ENCODE assay signal across 8 cellular contexts in genomic region chr3:196739671-196740475, GRCh38. TPM values are rescaled to one million over a fixed set of nuclear protein-coding genes. Genes with fewer than 3 reads are reported as not detected.
DNase-seq lines count a peak whose midpoint lies in the region; ATAC-seq and TF ChIP-seq lines count a peak whose summit lies in the region.

TSS of gene PAK2 (plus strand) at chr3:196739857. CDS start at chr3:196782647, 42,790 bp downstream.

- POLR2A ChIA-PET in activated naive CD8-positive, alpha-beta T cell treated with anti-CD3 and anti-CD28 coated beads, Interleukin-2, amount 10 ng/mL, durations not matched to agents 7 days and 5 days (lab: Charles Lee) = interaction anchor here (0.6 to 3.1 kb wide), 15 partner anchors 9 to 467 kb away, joined by 3 to 28 read pairs (median 4); partner anchors contain the start of genes CEP19, FBXO45, MELTF and PIGX

- H3K9me3 ChIP-seq in osteoblast (ENCODE audit: low read depth, low read length) = no peaks in the 10 kb centered on the region

- peak within 1 kb of the TSS; percentile 98 for H3K4me3 Mint-ChIP-seq in activated naive CD8-positive, alpha-beta T cell treated with anti-CD3 and anti-CD28 coated beads, Interleukin-2, amount 10 ng/mL, durations not matched to agents 7 days and 5 days
- peak within 1 kb of the TSS; percentile 96 for H3K4me3 Mint-ChIP-seq in glutamatergic neuron (ENCODE audit: unreplicated experiment)

- no peaks in the 10 kb centered on the region for H3K27me3 ChIP-seq in osteoblast (ENCODE audit: insufficient read depth, low read length)

- H3K27me3 Mint-ChIP-seq in activated naive CD8-positive, alpha-beta T cell treated with anti-CD3 and anti-CD28 coated beads, Interleukin-2, amount 10 ng/mL, durations not matched to agents 7 days and 5 days = no peaks in the 10 kb centered on the region
- H3K27me3 Mint-ChIP-seq in glutamatergic neuron (ENCODE audit: unreplicated experiment) = peaks cover 7% of the 10 kb centered on the region

- H3K4me3 ChIP-seq in GM12864 (ENCODE audit: low read depth, low read length) (peak within 1 kb of the TSS; percentile 74), osteoblast (ENCODE audit: insufficient read depth, low read length) (peak within 1 kb of the TSS; percentile 99)

- peak; percentile 45 for DNase-seq in GM12864 (ENCODE audit: low read depth)
- peak; percentile 89 for DNase-seq in NCI-H1436 (lab: John Stamatoyannopoulos, UW)
- DNase-seq in SW 1271 (lab: John Stamatoyannopoulos, UW) = peak; percentile 86 to 92
- peak; percentile 91 for DNase-seq in activated naive CD8-positive, alpha-beta T cell treated with anti-CD3 and anti-CD28 coated beads, Interleukin-2, amount 10 ng/mL, durations not matched to agents 7 days and 5 days
- DNase-seq in glutamatergic neuron = peak; percentile 90
- peak; percentile 96 for DNase-seq in osteoblast (ENCODE audit: insufficient read length, low spot score, missing footprints)

- TF ChIP-seq CTCF in GM12864 (IDR thresholded peaks at IDR 0.05; ENCODE audit: low read depth, low read length, missing control alignments) (no peak), glutamatergic neuron (IDR thresholded peaks at IDR 0.05; ENCODE audit: partially characterized antibody, unreplicated experiment) (no peak), osteoblast (IDR thresholded peaks at IDR 0.05; ENCODE audit: extremely low read depth, low read depth, low read length) (no peak)

- no peaks in the 10 kb centered on the region for H3K36me3 ChIP-seq in osteoblast (ENCODE audit: insufficient read depth, low read length)

- peaks cover 3% of the 10 kb centered on the region for H3K9me3 Mint-ChIP-seq in activated naive CD8-positive, alpha-beta T cell treated with anti-CD3 and anti-CD28 coated beads, Interleukin-2, amount 10 ng/mL, durations not matched to agents 7 days and 5 days
- peaks cover 9% of the 10 kb centered on the region for H3K9me3 Mint-ChIP-seq in glutamatergic neuron (ENCODE audit: unreplicated experiment)

- H2AFZ ChIP-seq in osteoblast (ENCODE audit: low read length) = peak within 1 kb of the TSS; percentile 85

- H3K79me2 ChIP-seq in osteoblast (ENCODE audit: insufficient read depth, low read length) = peaks cover 52% of the 10 kb centered on the region

- peaks cover 6% of the 10 kb centered on the region for H3K4me1 ChIP-seq in osteoblast (ENCODE audit: insufficient read depth, low read length)

- H3K4me1 Mint-ChIP-seq in activated naive CD8-positive, alpha-beta T cell treated with anti-CD3 and anti-CD28 coated beads, Interleukin-2, amount 10 ng/mL, durations not matched to agents 7 days and 5 days = peaks cover 19% of the 10 kb centered on the region
- H3K4me1 Mint-ChIP-seq in glutamatergic neuron (ENCODE audit: low read depth, unreplicated experiment) = peaks cover 7% of the 10 kb centered on the region

- H3K27ac ChIP-seq in osteoblast (ENCODE audit: low read depth, low read length) = peak within 1 kb of the TSS; percentile 100
- peak within 1 kb of the TSS; percentile 90 for H3K27ac ChIP-seq in temporal lobe (ENCODE audit: low read depth, low read length)

- H4K20me1 ChIP-seq in osteoblast (ENCODE audit: insufficient read depth, low read length) = peaks cover 26% of the 10 kb centered on the region

- peaks cover 16% of the 10 kb centered on the region for H3K36me3 Mint-ChIP-seq in activated naive CD8-positive, alpha-beta T cell treated with anti-CD3 and anti-CD28 coated beads, Interleukin-2, amount 10 ng/mL, durations not matched to agents 7 days and 5 days
- peaks cover 6% of the 10 kb centered on the region for H3K36me3 Mint-ChIP-seq in glutamatergic neuron (ENCODE audit: unreplicated experiment)

- H3K27ac Mint-ChIP-seq in activated naive CD8-positive, alpha-beta T cell treated with anti-CD3 and anti-CD28 coated beads, Interleukin-2, amount 10 ng/mL, durations not matched to agents 7 days and 5 days = peak within 1 kb of the TSS; percentile 96
- H3K27ac Mint-ChIP-seq in glutamatergic neuron (ENCODE audit: unreplicated experiment) = peak within 1 kb of the TSS; percentile 96

- H3K4me2 ChIP-seq in osteoblast (ENCODE audit: insufficient read depth, low read length) = peak within 1 kb of the TSS; percentile 85

- peak; percentile 92 for ATAC-seq in HG02759 (IDR thresholded peaks at IDR 0.05; ENCODE audit: unreplicated experiment)
- peak; percentile 90 for ATAC-seq in activated naive CD8-positive, alpha-beta T cell treated with anti-CD3 and anti-CD28 coated beads, Interleukin-2, amount 10 ng/mL, durations not matched to agents 7 days and 5 days (ENCODE audit: low read depth)

RNA-seq across cellular contexts. Expression of gene PAK2, which starts in this region (rescaled TPM):
- total RNA-seq in activated naive CD8-positive, alpha-beta T cell treated with anti-CD3 and anti-CD28 coated beads, Interleukin-2, amount 10 ng/mL, durations not matched to agents 7 days and 5 days = 10 to 100 TPM; 77.2 to 81.3 TPM
- total RNA-seq in glutamatergic neuron (ENCODE audit: unreplicated experiment) = 128 TPM
- total RNA-seq in osteoblast = 36.6 and 37.4 TPM in 2 replicates
- 61.0 TPM for total RNA-seq in temporal lobe

Comparison
In these comparisons a context has a peak if more than half of its experiments do, and no peak if none do; other contexts are left out.
1. Peak in every context shown above with its lines: DNase-seq, ATAC-seq, H3K4me3 ChIP-seq and H3K27ac ChIP-seq.
2. DNase-seq: peak in every context shown above with its lines; median percentile 96 in osteoblast; 91 in activated naive CD8-positive, alpha-beta T cell treated with anti-CD3 and anti-CD28 coated beads, Interleukin-2, amount 10 ng/mL, durations not matched to agents 7 days and 5 days; 90 in glutamatergic neuron; 89 in NCI-H1436; 89 in SW 1271; 45 in GM12864.